Comparison of ENCODE assay signal across 1 cellular context in genomic region chr3:3209057-3209456, GRCh38.
TF ChIP-seq lines count a peak whose summit lies in the region.

No MANE protein-coding gene starts in this region.

TF ChIP-seq in GM12878, 131 proteins besides CTCF, POLR2A, EP300 and RAD21 (continued from another document):
- TF ChIP-seq PRDM15 (CRISPR knock-in tag; IDR thresholded peaks at IDR 0.05): no peak
TF ChIP-seq in GM12878: peak in this region for 0.
